18 cellular contexts compared by ENCODE assay signal in the genomic region with DNA sequence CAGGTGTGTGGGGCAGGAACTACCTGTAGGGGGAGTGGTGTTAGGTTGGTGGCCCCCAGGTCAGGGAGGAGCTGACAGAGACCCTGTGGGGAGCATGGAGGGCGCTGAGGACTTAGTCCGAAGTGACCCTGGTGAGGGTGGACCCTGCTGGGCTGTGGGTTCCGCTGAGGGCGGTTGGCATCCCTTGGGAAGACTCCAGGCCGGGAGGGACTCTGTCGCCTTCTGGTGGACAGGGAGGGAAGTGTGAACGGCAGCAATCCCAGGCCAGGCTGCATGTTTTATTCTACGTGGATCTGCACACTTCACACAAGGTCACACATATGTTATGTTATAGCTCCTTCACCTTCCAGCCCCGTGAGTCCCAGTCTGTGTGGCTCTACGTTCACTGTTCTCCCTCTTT. TPM values are rescaled to one million over a fixed set of nuclear protein-coding genes. Genes with fewer than 3 reads are reported as not detected.
A peak's percentile ranks its signal among the peaks of the same experiment; 100 is the strongest.
DNase-seq lines count a peak whose midpoint lies in the region; ATAC-seq, FAIRE-seq and TF ChIP-seq lines count a peak whose summit lies in the region.
"Not testable (repeated sequence)": the region's sequence is repeated elsewhere in the genome, so short reads cannot be mapped to it uniquely, and the experiment has no call there.
"Had no signal": no experiment of that assay in that cellular context is flagged by ENCODE, and none has a peak within 500 bp of the region (broad histone marks: within the 10 kb centered on the region; RNA-seq: fewer than 3 reads in every experiment).

No MANE protein-coding gene starts in this region.

- intact Hi-C loops in PC-3 (cut with micrococcal nuclease); K562 (cut with micrococcal nuclease): not testable (repeated sequence)

- H3K4me3 ChIP-seq in GM12864 (ENCODE audit: low read depth, low read length); PC-3 (ENCODE audit: low read length); K562; epithelial cell of proximal tubule (ENCODE audit: low read depth, low read length); keratinocyte (ENCODE audit: control insufficient read depth in 2 of 3, extremely low read depth in 1 of 3, insufficient read depth in 2 of 3, low read depth in 1 of 3, low read length in 3 of 3): not testable (repeated sequence)

- dilution Hi-C loops in keratinocyte (cut with MboI; ENCODE audit: extremely low pct_ligation_motif_present, low sequenced_read_pairs): not testable (repeated sequence)

- H3K27ac ChIP-seq in C4-2B; PC-3 (ENCODE audit: low read length); K562 (ENCODE audit: extremely low read depth, low read depth, low read length); keratinocyte (ENCODE audit: control insufficient read depth, insufficient read depth, low read length): not testable (repeated sequence)

- H3K36me3 ChIP-seq in PC-3 (ENCODE audit: low read depth, low read length); K562 (ENCODE audit: control insufficient read depth, insufficient read depth, low read length); keratinocyte (ENCODE audit: control insufficient read depth in 2 of 2, extremely low read depth in 1 of 2, insufficient read depth in 2 of 2, low read length in 2 of 2): not testable (repeated sequence)

- TF ChIP-seq EP300 in K562 (IDR thresholded peaks at IDR 0.05; ENCODE audit: low read length): not testable (repeated sequence)

- BruUV-seq in PC-3 (replicated peaks; lab: Mats Ljungman, UMichigan); K562 (replicated peaks; lab: Mats Ljungman, UMichigan): not testable (repeated sequence)

- in situ Hi-C loops in K562 (cut with MboI): not testable (repeated sequence)

- H3K4me2 ChIP-seq in PC-3 (ENCODE audit: low read length); K562 (ENCODE audit: insufficient read depth, low read length); keratinocyte (ENCODE audit: control insufficient read depth, extremely low read depth, insufficient read depth, low read depth, low read length): not testable (repeated sequence)

- not testable (repeated sequence) for H3K4me1 ChIP-seq in PC-3 (ENCODE audit: insufficient read depth, low read length); K562 (replicated peaks in 1 of 2; ENCODE audit: control insufficient read depth in 2 of 2, insufficient read depth in 2 of 2, low read length in 2 of 2); keratinocyte (ENCODE audit: control insufficient read depth, extremely low read depth, insufficient read depth, low read length)

- not testable (repeated sequence) for H3K27me3 ChIP-seq in PC-3 (ENCODE audit: low read length); K562 (ENCODE audit: control insufficient read depth in 2 of 2, insufficient read depth in 2 of 2, low read length in 2 of 2); keratinocyte (ENCODE audit: control insufficient read depth, extremely low read depth, insufficient read depth, low read length)

- DNase-seq in GM12864 (ENCODE audit: low read depth); PC-3; epithelial cell of proximal tubule (ENCODE audit: low read depth); keratinocyte (ENCODE audit: low read depth, low spot score): not testable (repeated sequence)
- DNase-seq in HuH-7 (ENCODE audit: low spot score) (peak; percentile 6), K562 (ENCODE audit: extremely low read depth in 1 of 4, low spot score in 3 of 4) (peak; percentile 4 to 14 (median 12))

- not testable (repeated sequence) for H3F3A ChIP-seq in PC-3 (ENCODE audit: low read length, unreplicated experiment)

- ATAC-seq in PC-3, K562: not testable (repeated sequence)

- not testable (repeated sequence) for H3K9me2 ChIP-seq in PC-3 (replicated peaks; ENCODE audit: low read length)

- CTCF ChIA-PET in PC-3 (lab: Charles Lee); K562 (lab: Yijun Ruan, JAX; ENCODE audit: low intra/inter-chr PET ratio): not testable (repeated sequence)

- not testable (repeated sequence) for H3K9ac ChIP-seq in PC-3 (ENCODE audit: low read length); K562 (ENCODE audit: insufficient read depth in 1 of 2, low read depth in 2 of 2, low read length in 2 of 2); keratinocyte (ENCODE audit: control insufficient read depth, extremely low read depth, insufficient read depth, low read length)

- TF ChIP-seq CTCF in C4-2B (conservative IDR thresholded peaks at IDR 0.05): peak; percentile 36
- peak; percentile 55 for TF ChIP-seq CTCF in GM12864 (IDR thresholded peaks at IDR 0.05; ENCODE audit: low read depth, low read length, missing control alignments)
- peak; percentile 43 for TF ChIP-seq CTCF in PC-3 (conservative IDR thresholded peaks at IDR 0.05; ENCODE audit: low read depth, low read length)
- peak; percentile 58 to 72 (median 64) for TF ChIP-seq CTCF in K562 (IDR thresholded peaks at IDR 0.05 in 2 of 3, conservative IDR thresholded peaks at IDR 0.05 in 1 of 3; ENCODE audit: insufficient read depth in 2 of 3, low read depth in 1 of 3, low read length in 3 of 3)
- TF ChIP-seq CTCF in epithelial cell of proximal tubule (conservative IDR thresholded peaks at IDR 0.05; ENCODE audit: low read depth, low read length): peak; percentile 40
- peak; percentile 28 to 70 (median 49) for TF ChIP-seq CTCF in keratinocyte (optimal IDR thresholded peaks at IDR 0.05 in 1 of 3, IDR thresholded peaks at IDR 0.05 in 1 of 3, conservative IDR thresholded peaks at IDR 0.05 in 1 of 3; ENCODE audit: extremely low read depth in 1 of 3, insufficient read depth in 2 of 3, low read length in 3 of 3)

- H2AFZ ChIP-seq in PC-3 (ENCODE audit: low read length); K562 (ENCODE audit: low read depth, low read length); keratinocyte (ENCODE audit: control insufficient read depth, low read length): not testable (repeated sequence)

- H3K9me1 ChIP-seq in K562 (ENCODE audit: control insufficient read depth, insufficient read depth, low read length); keratinocyte (ENCODE audit: control insufficient read depth, extremely low read depth, insufficient read depth, low read length): not testable (repeated sequence)

- 0% methylated on average over 9 of the region's 10 CpGs for WGBS in K562 (ENCODE audit: insufficient coverage, low coverage, missing lambda C conversion rate)

- not testable (repeated sequence) for TF ChIP-seq POLR2A in K562 (conservative IDR thresholded peaks at IDR 0.05)

- peak; percentile 15 for FAIRE-seq in K562 (lab: Jason Lieb, UNC)
- not testable (repeated sequence) for FAIRE-seq in keratinocyte (lab: Jason Lieb, UNC)

- not testable (repeated sequence) for H3K79me2 ChIP-seq in PC-3 (ENCODE audit: low read length); K562 (ENCODE audit: control insufficient read depth, insufficient read depth, low read length); keratinocyte (ENCODE audit: control insufficient read depth, insufficient read depth, low read length)

- not testable (repeated sequence) for H3K9me3 ChIP-seq in PC-3 (ENCODE audit: low read length); K562 (replicated peaks; ENCODE audit: control insufficient read depth, insufficient read depth, low read depth, low read length); keratinocyte (ENCODE audit: control insufficient read depth, low read depth, low read length)

- POLR2A ChIA-PET in PC-3 (lab: Charles Lee; ENCODE audit: unreplicated experiment); K562 (lab: Yijun Ruan, JAX): not testable (repeated sequence)

- not testable (repeated sequence) for TF ChIP-seq RAD21 in K562 (CRISPR knock-in tag; conservative IDR thresholded peaks at IDR 0.05 in 1 of 2, IDR thresholded peaks at IDR 0.05 in 1 of 2)

- not testable (repeated sequence) for H4K20me1 ChIP-seq in PC-3 (ENCODE audit: low read length); K562 (replicated peaks; ENCODE audit: control insufficient read depth, insufficient read depth, low read length); keratinocyte (ENCODE audit: control insufficient read depth, extremely low read depth, insufficient read depth, low read length)

RNA-seq across cellular contexts. Expression of a gene that starts 1.7 kb away (rescaled TPM):
- not detected in 2 replicates for total RNA-seq in PC-3 (2014; rRNA removed)
- total RNA-seq in K562 (2011; cell fraction: chromatin; rRNA removed; ENCODE audit: low replicate concordance): not detected in 2 replicates
- not detected in 2 replicates for total RNA-seq in K562 (2011; cell fraction: nucleolus; rRNA removed)
- total RNA-seq in K562 (2011; cell fraction: nucleoplasm; rRNA removed): not detected in 2 replicates
- not detected in 2 replicates for total RNA-seq in K562 (2014; rRNA removed)
- not detected in 2 replicates for total RNA-seq in K562 (2014; rRNA removed; fragmentation: Illumina TruSeq; extraction: Trizol)
- not detected in 2 replicates for total RNA-seq in K562 (2015; rRNA removed; fragmentation: Illumina TruSeq; extraction: Trizol)
- total RNA-seq in K562 (2021): not detected in 2 replicates
- polyA plus RNA-seq in K562 (2011; rRNA removed): not detected in 2 replicates
- polyA plus RNA-seq in K562 (2011; cell fraction: cytosol; rRNA removed): not detected in 2 replicates
- polyA plus RNA-seq in K562 (2011; cell fraction: nucleus; rRNA removed): not detected in 2 replicates
- polyA plus RNA-seq in K562 (2012): not detected in 2 replicates
- polyA plus RNA-seq in K562 (2014; fragmentation: Illumina TruSeq; extraction: Trizol): not detected in 2 replicates
- not detected for polyA plus RNA-seq in K562 (2014; fragmentation: Nextera tagmentation; extraction: Ambion mirVana)
- polyA plus RNA-seq in K562 (2014; rRNA removed): not detected in 2 replicates
- not detected in 2 replicates for polyA minus RNA-seq in K562 (2011; rRNA and poly(A)+ RNA removed)
- polyA minus RNA-seq in K562 (2011; cell fraction: cytosol; rRNA and poly(A)+ RNA removed): not detected in 2 replicates
- polyA minus RNA-seq in K562 (2011; cell fraction: nucleus; rRNA and poly(A)+ RNA removed): not detected in 2 replicates
- total RNA-seq in epithelial cell of proximal tubule: not detected in 2 replicates
- polyA plus RNA-seq in keratinocyte: 0.03 TPM in 1 of 3 replicates, not detected in the others
- polyA plus RNA-seq in keratinocyte (2011; ENCODE audit: low read depth): not detected
- not detected in 2 replicates for polyA plus RNA-seq in keratinocyte (2011; cell fraction: cytosol; rRNA removed)
- not detected in 2 replicates for polyA plus RNA-seq in keratinocyte (2011; cell fraction: nucleus; rRNA removed)
- polyA plus RNA-seq in keratinocyte (2012; ENCODE audit: low replicate concordance): 2.0 TPM in 1 of 2 replicates, not detected in the other
- polyA minus RNA-seq in keratinocyte: not detected in 3 replicates
- polyA minus RNA-seq in keratinocyte (2011; cell fraction: cytosol; rRNA and poly(A)+ RNA removed): not detected
- polyA minus RNA-seq in keratinocyte (2011; cell fraction: nucleus; rRNA and poly(A)+ RNA removed): not detected in 2 replicates
- total RNA-seq: activated CD8-positive, alpha-beta memory T cell treated with anti-CD3 and anti-CD28 coated beads, Interleukin-2, amount 10 ng/mL, durations not matched to agents 7 days and 5 days; activated T-cell treated with anti-CD3 and anti-CD28 coated beads, Interleukin-2, amount 50 U/mL, for 72 hours; adrenal gland; breast epithelium; heart right ventricle; left lobe of liver; LHCN-M2; mesenteric fat pad; psoas muscle; thyroid gland had no signal
- polyA plus RNA-seq: adrenal gland, CD14-positive monocyte, heart right ventricle had no signal

RNA-seq across cellular contexts. Expression of a gene that starts 54.5 kb away (rescaled TPM):
- total RNA-seq in PC-3 (2014; rRNA removed) (not detected in 2 replicates), K562 (2014; rRNA removed) (not detected in 2 replicates), K562 (2014; rRNA removed; fragmentation: Illumina TruSeq; extraction: Trizol) (not detected in 2 replicates), K562 (2015; rRNA removed; fragmentation: Illumina TruSeq; extraction: Trizol) (not detected in 2 replicates), K562 (2021) (not detected in 2 replicates), epithelial cell of proximal tubule (not detected in 2 replicates)
- total RNA-seq in K562 (2011; cell fraction: chromatin; rRNA removed; ENCODE audit: low replicate concordance): not detected in 2 replicates
- not detected in 2 replicates for total RNA-seq in K562 (2011; cell fraction: nucleolus; rRNA removed)
- total RNA-seq in K562 (2011; cell fraction: nucleoplasm; rRNA removed): not detected in 2 replicates
- polyA plus RNA-seq in K562 (2011; rRNA removed) (not detected in 2 replicates), K562 (2014; fragmentation: Illumina TruSeq; extraction: Trizol) (not detected in 2 replicates), K562 (2014; fragmentation: Nextera tagmentation; extraction: Ambion mirVana) (not detected), K562 (2014; rRNA removed) (not detected in 2 replicates), keratinocyte (0.09 to 0.17 TPM (median 0.14 TPM) in 3 replicates)
- not detected in 2 replicates for polyA plus RNA-seq in K562 (2011; cell fraction: cytosol; rRNA removed)
- polyA plus RNA-seq in K562 (2011; cell fraction: nucleus; rRNA removed): not detected in 2 replicates
- polyA plus RNA-seq in K562 (2012): not detected in 2 replicates
- not detected in 2 replicates for polyA minus RNA-seq in K562 (2011; rRNA and poly(A)+ RNA removed)
- not detected in 2 replicates for polyA minus RNA-seq in K562 (2011; cell fraction: cytosol; rRNA and poly(A)+ RNA removed)
- not detected in 2 replicates for polyA minus RNA-seq in K562 (2011; cell fraction: nucleus; rRNA and poly(A)+ RNA removed)
- polyA plus RNA-seq in keratinocyte (2011; ENCODE audit: low read depth): 20.8 TPM
- polyA plus RNA-seq in keratinocyte (2011; cell fraction: cytosol; rRNA removed): 0.17 and 0.50 TPM in 2 replicates
- polyA plus RNA-seq in keratinocyte (2011; cell fraction: nucleus; rRNA removed): 0.44 and 1.2 TPM in 2 replicates
- 0.11 and 23.7 TPM in 2 replicates for polyA plus RNA-seq in keratinocyte (2012; ENCODE audit: low replicate concordance)
- not detected in 3 replicates for polyA minus RNA-seq in keratinocyte
- not detected for polyA minus RNA-seq in keratinocyte (2011; cell fraction: cytosol; rRNA and poly(A)+ RNA removed)
- 0.32 TPM in 1 of 2 replicates, not detected in the other for polyA minus RNA-seq in keratinocyte (2011; cell fraction: nucleus; rRNA and poly(A)+ RNA removed)
- total RNA-seq: activated CD8-positive, alpha-beta memory T cell treated with anti-CD3 and anti-CD28 coated beads, Interleukin-2, amount 10 ng/mL, durations not matched to agents 7 days and 5 days; activated T-cell treated with anti-CD3 and anti-CD28 coated beads, Interleukin-2, amount 50 U/mL, for 72 hours; adrenal gland; breast epithelium; heart right ventricle; left lobe of liver; LHCN-M2; mesenteric fat pad; psoas muscle; thyroid gland had no signal
- polyA plus RNA-seq: adrenal gland, CD14-positive monocyte, heart right ventricle, psoas muscle had no signal
